In the genomic region with DNA sequence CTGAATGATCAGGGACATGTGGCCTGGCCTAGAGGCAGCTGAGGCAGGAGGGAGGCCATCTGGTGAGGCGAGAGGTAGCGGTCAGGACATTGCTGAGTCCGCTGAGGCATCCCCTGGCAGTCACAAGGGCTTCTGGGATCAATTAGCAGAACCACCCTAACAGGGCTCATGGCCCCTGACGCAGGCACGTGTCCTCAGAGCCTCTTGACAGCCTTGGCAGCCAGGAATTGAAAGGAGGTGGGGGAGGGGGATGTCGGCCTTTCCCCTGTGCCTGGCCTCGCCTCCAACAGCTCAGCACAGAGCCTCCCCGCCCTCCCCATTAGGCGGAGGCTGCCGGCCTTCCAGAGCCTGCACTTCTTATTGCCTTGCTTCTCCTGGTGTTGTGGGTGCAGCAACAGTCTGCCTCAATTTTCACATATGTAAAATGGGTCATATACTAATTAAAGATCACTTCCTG, we compare ENCODE assay signal across 9 cellular contexts. TPM values are rescaled to one million over a fixed set of nuclear protein-coding genes. Genes with fewer than 3 reads are reported as not detected.
A peak's percentile ranks its signal among the peaks of the same experiment; 100 is the strongest.
DNase-seq lines count a peak whose midpoint lies in the region; ATAC-seq and TF ChIP-seq lines count a peak whose summit lies in the region.
"Had no signal": no experiment of that assay in that cellular context is flagged by ENCODE, and none has a peak within 500 bp of the region (broad histone marks: within the 10 kb centered on the region; RNA-seq: fewer than 3 reads in every experiment).

No MANE protein-coding gene starts in this region.

- no peak for TF ChIP-seq CTCF in fibroblast of mammary gland (conservative IDR thresholded peaks at IDR 0.05; ENCODE audit: control insufficient read depth, insufficient read depth, low read depth, low read length)
- TF ChIP-seq CTCF in ovary (IDR thresholded peaks at IDR 0.05) = no peak

- WGBS in ovary, 3 donors = 38 to 54% (median 42%) methylated on average over 10 of the region's 10 CpGs

- H3K4me3 ChIP-seq in fibroblast of mammary gland (ENCODE audit: control insufficient read depth, low read depth, low read length) (no peak overlapping the region), ovary (no peak overlapping the region)
- H3K4me3 ChIP-seq: SK-N-MC had no signal

- TF ChIP-seq EP300 in ovary (IDR thresholded peaks at IDR 0.05) = no peak

- intact Hi-C loops in ovary (cut with DNase I) = no loop called here

- ATAC-seq in GM18909 (IDR thresholded peaks at IDR 0.05; ENCODE audit: poor library complexity, unreplicated experiment) = no peak

- H3K27me3 ChIP-seq in ovary = no peaks in the 10 kb centered on the region

- H3K4me1 ChIP-seq in ovary (ENCODE audit: insufficient read depth) = no peaks in the 10 kb centered on the region

- H3K36me3 ChIP-seq in ovary = no peaks in the 10 kb centered on the region

- TF ChIP-seq POLR2A in ovary (IDR thresholded peaks at IDR 0.05) = no peak

- DNase-seq in ELF-1 (ENCODE audit: low read depth, low spot score) (peak; percentile 94), NCI-H69 (lab: John Stamatoyannopoulos, UW) (peak; percentile 90), fibroblast of mammary gland (ENCODE audit: low read depth) (peak; percentile 95), ovary (peak in 3 of 5 donors; percentile 23 to 44 (median 42)), 8988T (no peak), mesenteric fat pad (ENCODE audit: low spot score) (no peak), activated gamma-delta T cell treated with Interleukin-2 at 50 U/mL for 16 hours (no peak)

- no peaks in the 10 kb centered on the region for H3K9me3 ChIP-seq in ovary

- H3K27ac ChIP-seq in ovary = no peak overlapping the region

RNA-seq across cellular contexts. Expression of gene NFAM1, which starts 55.5 kb away (rescaled TPM):
- total RNA-seq in ovary (1 to 10 TPM in 3 of 7 donors, under 1 TPM in 4; 0.36 to 3.5 (median 0.91) TPM), mesenteric fat pad (17.6 TPM)
- 1 to 10 TPM in 1 of 2 donors, under 1 TPM in 1; 0.42 to 1.5 TPM for polyA plus RNA-seq in ovary

Comparison
In these comparisons a context has a peak if more than half of its experiments do, and no peak if none do; other contexts are left out.
1. DNase-seq: peak in ELF-1 (single experiment), NCI-H69 (single experiment), fibroblast of mammary gland (single experiment) and ovary (3 of 5); none in 8988T (single experiment), mesenteric fat pad (single experiment) and activated gamma-delta T cell treated with Interleukin-2 at 50 U/mL for 16 hours (single experiment).